8 cellular contexts compared by ENCODE assay signal in the genomic region with DNA sequence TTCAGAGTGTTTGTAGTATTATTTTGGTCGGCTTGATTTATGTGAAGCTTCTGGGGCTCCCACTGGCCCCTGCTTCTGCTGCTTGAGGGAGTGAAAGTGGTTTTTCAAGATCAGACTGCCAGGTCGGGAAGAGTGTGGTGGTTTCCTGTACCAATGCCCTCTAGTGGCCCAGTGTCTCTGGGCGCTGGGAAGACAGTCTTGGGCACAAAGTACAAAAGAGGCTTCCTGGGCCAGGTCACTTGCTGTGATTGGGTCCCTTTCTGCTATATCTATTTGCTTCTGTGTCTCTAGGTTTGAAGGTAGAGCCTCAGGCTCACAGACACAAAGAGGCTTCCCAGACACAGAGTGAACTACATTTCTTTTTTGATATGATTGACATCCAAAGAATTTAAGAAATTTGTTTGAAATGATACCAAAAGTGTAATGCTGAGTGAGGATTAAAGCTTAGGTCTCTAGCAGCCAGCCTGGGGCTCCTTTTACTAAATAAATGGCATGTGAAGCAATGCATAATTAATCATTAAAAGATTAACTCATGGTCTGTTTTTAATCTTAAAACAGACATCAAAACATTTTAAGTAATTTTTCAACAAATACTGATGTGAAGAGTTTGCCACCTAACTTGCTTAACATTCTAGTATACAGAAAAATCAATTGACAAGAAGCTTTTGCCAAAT. TPM values are rescaled to one million over a fixed set of nuclear protein-coding genes. Genes with fewer than 3 reads are reported as not detected.
DNase-seq lines count a peak whose midpoint lies in the region; ATAC-seq and TF ChIP-seq lines count a peak whose summit lies in the region.

No MANE protein-coding gene starts in this region.

- H3K4me3 ChIP-seq in GM23248 (no peak overlapping the region), KMS-11 (IDR thresholded peaks at IDR 0.05; ENCODE audit: insufficient read depth, low read depth, low read length) (no peak overlapping the region)

- H3K79me2 ChIP-seq in GM23248 (ENCODE audit: insufficient read depth) (no peaks in the 10 kb centered on the region), KMS-11 (ENCODE audit: insufficient read depth, low read depth) (no peaks in the 10 kb centered on the region)

- H3K27ac ChIP-seq in GM23248 (no peak overlapping the region), KMS-11 (no peak overlapping the region)

- no peaks in the 10 kb centered on the region for H3K9me2 ChIP-seq in GM23248 (ENCODE audit: insufficient read depth)

- H3K9me3 ChIP-seq in GM23248 (ENCODE audit: low read depth): no peaks in the 10 kb centered on the region

- in situ Hi-C loops in GM23248 (cut with MboI): no loop called here

- H3K9me3 Mint-ChIP-seq in activated naive CD4-positive, alpha-beta T cell treated with anti-CD3 and anti-CD28 coated beads, Interleukin-2, amount 10 ng/mL, durations not matched to agents 7 days and 5 days: no peaks in the 10 kb centered on the region

- H3K9ac ChIP-seq in GM23248 (no peak overlapping the region), KMS-11 (no peak overlapping the region)

- H3K4me1 Mint-ChIP-seq in activated naive CD4-positive, alpha-beta T cell treated with anti-CD3 and anti-CD28 coated beads, Interleukin-2, amount 10 ng/mL, durations not matched to agents 7 days and 5 days: peaks cover 2% of the 10 kb centered on the region

- TF ChIP-seq CTCF in KMS-11 (conservative IDR thresholded peaks at IDR 0.05; ENCODE audit: low read depth, low read length): peak; percentile 69

- CTCF ChIA-PET in activated naive CD4-positive, alpha-beta T cell treated with anti-CD3 and anti-CD28 coated beads, Interleukin-2, amount 10 ng/mL, durations not matched to agents 7 days and 5 days (lab: Charles Lee): interaction anchor here (0.8 to 1.2 kb wide), 2 partner anchors 10 to 36 kb away, joined by 3 to 4 read pairs; a partner anchor contains a TSS

- intact Hi-C loops in left colon (cut with DNase I, micrococcal nuclease): no loop called here

- peak; percentile 85 for ATAC-seq in left colon

- no peak overlapping the region for H3K27ac Mint-ChIP-seq in activated naive CD4-positive, alpha-beta T cell treated with anti-CD3 and anti-CD28 coated beads, Interleukin-2, amount 10 ng/mL, durations not matched to agents 7 days and 5 days

- H3K36me3 Mint-ChIP-seq in activated naive CD4-positive, alpha-beta T cell treated with anti-CD3 and anti-CD28 coated beads, Interleukin-2, amount 10 ng/mL, durations not matched to agents 7 days and 5 days: no peaks in the 10 kb centered on the region

- no peaks in the 10 kb centered on the region for H3K27me3 Mint-ChIP-seq in activated naive CD4-positive, alpha-beta T cell treated with anti-CD3 and anti-CD28 coated beads, Interleukin-2, amount 10 ng/mL, durations not matched to agents 7 days and 5 days

- H4K20me1 ChIP-seq in GM23248 (ENCODE audit: insufficient read depth) (no peaks in the 10 kb centered on the region), KMS-11 (ENCODE audit: insufficient read depth) (no peaks in the 10 kb centered on the region)

- no peaks in the 10 kb centered on the region for H3K4me1 ChIP-seq in GM23248 (ENCODE audit: insufficient read depth)
- H3K4me1 ChIP-seq in KMS-11 (ENCODE audit: low read depth, poor library complexity, severe bottlenecking): no peaks in the 10 kb centered on the region

- no peak overlapping the region for H3K4me2 ChIP-seq in GM23248 (ENCODE audit: unreplicated experiment)
- no peak overlapping the region for H3K4me2 ChIP-seq in KMS-11

- no peaks in the 10 kb centered on the region for H3F3A ChIP-seq in GM23248 (ENCODE audit: insufficient read depth)

- 19% methylated on average over 3 of the region's 3 CpGs for WGBS in GM23248 (ENCODE audit: low coverage in 1 of 2, low lambda C conversion rate in 2 of 2, missing lambda C conversion rate in 2 of 2), 2 experiments

- H3K27me3 ChIP-seq in GM23248 (replicated peaks; ENCODE audit: insufficient read depth): no peaks in the 10 kb centered on the region
- H3K27me3 ChIP-seq in KMS-11 (ENCODE audit: insufficient read depth, low read depth): no peaks in the 10 kb centered on the region

- H3K4me3 Mint-ChIP-seq in activated naive CD4-positive, alpha-beta T cell treated with anti-CD3 and anti-CD28 coated beads, Interleukin-2, amount 10 ng/mL, durations not matched to agents 7 days and 5 days: no peak overlapping the region

- H3K36me3 ChIP-seq in GM23248 (ENCODE audit: low read depth) (no peaks in the 10 kb centered on the region), KMS-11 (ENCODE audit: insufficient read depth) (no peaks in the 10 kb centered on the region)

- DNase-seq in activated naive CD4-positive, alpha-beta T cell treated with anti-CD3 and anti-CD28 coated beads, Interleukin-2, amount 10 ng/mL, durations not matched to agents 7 days and 5 days: peak; percentile 37
- DNase-seq in activated naive CD4-positive, alpha-beta T cell (lab: John Stamatoyannopoulos, UW): no peak
- DNase-seq in GM23248: peak; percentile 19
- peak; percentile 7 for DNase-seq in activated T-cell treated with anti-CD3 and anti-CD28 coated beads for 48 hours (ENCODE audit: low read depth)
- DNase-seq in left colon: peak; percentile 29 to 61
- no peak for DNase-seq in NCI-H510A (lab: John Stamatoyannopoulos, UW)
- DNase-seq in activated effector memory CD4-positive, alpha-beta T cell treated with anti-CD3 and anti-CD28 coated beads, Interleukin-2, amount 50 U/mL, for 16 hours: no peak

- H2AFZ ChIP-seq in GM23248: no peak overlapping the region
- no peak overlapping the region for H2AFZ ChIP-seq in KMS-11 (ENCODE audit: low read depth)

RNA-seq across cellular contexts. Expression of a gene that starts 36.3 kb away (rescaled TPM):
- 0.11 TPM in 1 of 2 replicates, not detected in the other for total RNA-seq in GM23248 (2014; rRNA removed; shearing (Covaris generic))
- 0.13 and 0.33 TPM in 2 replicates for polyA plus RNA-seq in GM23248 (2016; fragmentation: Nextera tagmentation; extraction: Ambion mirVana)
- total RNA-seq in left colon: 100 to 1,000 TPM in 1 of 2 donors, 10 to 100 TPM in 1; 30.5 to 259 TPM

Comparison
In these comparisons a context has a peak if more than half of its experiments do, and no peak if none do; other contexts are left out.
1. DNase-seq: peak in activated naive CD4-positive, alpha-beta T cell treated with anti-CD3 and anti-CD28 coated beads, Interleukin-2, amount 10 ng/mL, durations not matched to agents 7 days and 5 days (single experiment), GM23248 (single experiment), activated T-cell treated with anti-CD3 and anti-CD28 coated beads for 48 hours (single experiment) and left colon (2 of 2); none in activated naive CD4-positive, alpha-beta T cell (0 of 4), NCI-H510A (single experiment) and activated effector memory CD4-positive, alpha-beta T cell treated with anti-CD3 and anti-CD28 coated beads, Interleukin-2, amount 50 U/mL, for 16 hours (single experiment).
2. RNA of a gene that starts 36.3 kb away (total RNA-seq): 30.5 to 259 TPM in left colon; 0.11 TPM in GM23248; every median in the first group is over 10 times any median in the second.